8 cellular contexts compared by ENCODE assay signal in genomic region chr9:34612788-34613390, GRCh38. TPM values are rescaled to one million over a fixed set of nuclear protein-coding genes. Genes with fewer than 3 reads are reported as not detected.
DNase-seq lines count a peak whose midpoint lies in the region; ATAC-seq and TF ChIP-seq lines count a peak whose summit lies in the region.

No MANE protein-coding gene starts in this region.

- WGBS in stomach, 5 donors: 1 to 4% (median 2%) methylated on average over 15 of the region's 15 CpGs

- no TSS peak for BruUV-seq in Panc1 (replicated peaks; lab: Mats Ljungman, UMichigan)

- no peak for TF ChIP-seq POLR2A in stomach (IDR thresholded peaks at IDR 0.05)

- in situ Hi-C loops in Panc1 (cut with HindIII; ENCODE audit: low pct_unique_long_range_greater_than_20kb, low sequenced_read_pairs): no loop called here

- H3K79me2 ChIP-seq in fibroblast of lung (ENCODE audit: control insufficient read depth, insufficient read depth, low read length): no peaks in the 10 kb centered on the region

- H3K9me3 ChIP-seq in Panc1 (ENCODE audit: control insufficient read depth, insufficient read depth, low read depth, low read length) (no peaks in the 10 kb centered on the region), fibroblast of lung (ENCODE audit: control insufficient read depth, insufficient read depth, low read depth, low read length) (no peaks in the 10 kb centered on the region), stomach (no peaks in the 10 kb centered on the region)

- peak; percentile 81 for ATAC-seq in Panc1
- ATAC-seq in naive thymus-derived CD8-positive, alpha-beta T cell: peak; percentile 43

- TF ChIP-seq EP300 in stomach (IDR thresholded peaks at IDR 0.05): no peak

- H3K4me3 Mint-ChIP-seq in IgD-negative memory B cell: peak overlapping the region; percentile 87 to 96 (median 94)
- peak overlapping the region; percentile 88 to 95 (median 92) for H3K4me3 Mint-ChIP-seq in naive thymus-derived CD8-positive, alpha-beta T cell

- H3K36me3 ChIP-seq in Panc1 (ENCODE audit: control insufficient read depth, insufficient read depth, low read length) (no peaks in the 10 kb centered on the region), fibroblast of lung (ENCODE audit: control insufficient read depth, insufficient read depth, low read length) (peaks cover 18% of the 10 kb centered on the region), stomach (peaks cover 32 to 51% (median 43%) of the 10 kb centered on the region in 4 donors)

- peaks cover 16% of the 10 kb centered on the region for H3K4me1 ChIP-seq in Panc1 (ENCODE audit: control insufficient read depth, insufficient read depth, low read length)
- H3K4me1 ChIP-seq in fibroblast of lung (ENCODE audit: control insufficient read depth, extremely low read depth, insufficient read depth, low read length): peaks cover 7% of the 10 kb centered on the region
- peaks cover 20 to 30% (median 25%) of the 10 kb centered on the region in 4 donors for H3K4me1 ChIP-seq in stomach

- peak; percentile 85 for TF ChIP-seq CTCF in GM10266 (IDR thresholded peaks at IDR 0.05; ENCODE audit: control insufficient read depth, insufficient read depth, low read depth, missing control alignments)
- TF ChIP-seq CTCF in Panc1 (IDR thresholded peaks at IDR 0.05): peak; percentile 96
- TF ChIP-seq CTCF in fibroblast of lung (conservative IDR thresholded peaks at IDR 0.05 in 1 of 2, IDR thresholded peaks at IDR 0.05 in 1 of 2; ENCODE audit: low read depth in 1 of 2, low read length in 2 of 2): peak; percentile 73 to 90
- peak in 5 of 7 experiments; percentile 55 to 85 (median 81) for TF ChIP-seq CTCF in stomach (IDR thresholded peaks at IDR 0.05)

- H3K4me1 Mint-ChIP-seq in IgD-negative memory B cell: peaks cover 6 to 17% (median 14%) of the 10 kb centered on the region in 3 donors
- peaks cover 11 to 31% (median 22%) of the 10 kb centered on the region in 4 donors for H3K4me1 Mint-ChIP-seq in naive thymus-derived CD8-positive, alpha-beta T cell

- POLR2A ChIA-PET in Panc1 (lab: Charles Lee): interaction anchor here (0.8 kb wide), 1 partner anchor 23 kb away, joined by 9 read pairs; no protein-coding TSS in a partner anchor
- POLR2A ChIA-PET in naive thymus-derived CD8-positive, alpha-beta T cell (lab: Charles Lee): interaction anchor here (0.6 to 3.1 kb wide), 8 partner anchors 8 to 52 kb away, joined by 3 to 30 read pairs (median 8); partner anchors contain the start of genes ARID3C, DCTN3, GALT and SIGMAR1

- intact Hi-C loops in Panc1 (cut with micrococcal nuclease; ENCODE audit: unreplicated experiment): loop anchor here (1.0 kb wide), 1 partner anchor 21 kb away; no protein-coding TSS in a partner anchor
- intact Hi-C loops in stomach (cut with DNase I; ENCODE audit: low total_unique reads): no loop called here

- H3K27ac ChIP-seq in Panc1 (ENCODE audit: low read length): peak overlapping the region; percentile 96
- peak overlapping the region; percentile 17 for H3K27ac ChIP-seq in fibroblast of lung (ENCODE audit: insufficient read depth, low read length)
- H3K27ac ChIP-seq in stomach: peak overlapping the region in 3 of 5 donors; percentile 88 to 89 (median 88)

- H3K9ac ChIP-seq in fibroblast of lung (ENCODE audit: insufficient read depth, low read length): no peak overlapping the region

- H3K4me3 ChIP-seq in Panc1 (ENCODE audit: low read depth in 2 of 2, low read length in 2 of 2) (peak overlapping the region; percentile 68 to 80), fibroblast of lung (replicated peaks in 1 of 4; ENCODE audit: control extremely low read depth in 1 of 4, insufficient read depth in 1 of 4, low read depth in 3 of 4, low read length in 4 of 4) (peak overlapping the region; percentile 21 to 93 (median 76)), stomach (peak overlapping the region; percentile 57 to 75 (median 63))

- H4K20me1 ChIP-seq in fibroblast of lung (ENCODE audit: control insufficient read depth, extremely low read depth, insufficient read depth, low read length): no peaks in the 10 kb centered on the region

- no peaks in the 10 kb centered on the region for H3K9me3 Mint-ChIP-seq in IgD-negative memory B cell
- H3K9me3 Mint-ChIP-seq in naive thymus-derived CD8-positive, alpha-beta T cell: no peaks in the 10 kb centered on the region

- CTCF ChIA-PET in Panc1 (lab: Charles Lee): interaction anchor here (0.6 to 1.4 kb wide), 5 partner anchors 21 to 90 kb away, joined by 3 to 8 read pairs (median 3); no protein-coding TSS in a partner anchor

- peak overlapping the region; percentile 70 for H2AFZ ChIP-seq in fibroblast of lung (ENCODE audit: low read length)

- no peaks in the 10 kb centered on the region for H3K27me3 Mint-ChIP-seq in IgD-negative memory B cell
- no peaks in the 10 kb centered on the region for H3K27me3 Mint-ChIP-seq in naive thymus-derived CD8-positive, alpha-beta T cell

- H3K27me3 ChIP-seq in Panc1 (ENCODE audit: control insufficient read depth, insufficient read depth, low read length): no peaks in the 10 kb centered on the region
- H3K27me3 ChIP-seq in fibroblast of lung (ENCODE audit: control insufficient read depth, insufficient read depth, low read length): no peaks in the 10 kb centered on the region
- H3K27me3 ChIP-seq in stomach: no peaks in the 10 kb centered on the region

- H3K36me3 Mint-ChIP-seq in IgD-negative memory B cell: peaks cover 7% of the 10 kb centered on the region
- H3K36me3 Mint-ChIP-seq in naive thymus-derived CD8-positive, alpha-beta T cell: peaks cover 6 to 29% (median 7%) of the 10 kb centered on the region in 3 donors

- peak; percentile 82 for DNase-seq in GM10266 (ENCODE audit: extremely low spot score)
- no peak for DNase-seq in Panc1 (ENCODE audit: low read depth, low spot score)
- peak; percentile 55 for DNase-seq in activated T-helper 1 cell treated with Interleukin-2 at 50 U/mL for 16 hours (ENCODE audit: low read depth)
- DNase-seq in fibroblast of lung (ENCODE audit: low read depth in 2 of 2): peak; percentile 54 to 72
- peak; percentile 36 to 86 (median 67) for DNase-seq in naive thymus-derived CD8-positive, alpha-beta T cell
- DNase-seq in stomach: peak; percentile 78
- no peak for DNase-seq in OCI-M2 (lab: John Stamatoyannopoulos, UW; ENCODE audit: unreplicated experiment)

- H3K4me2 ChIP-seq in fibroblast of lung (ENCODE audit: extremely low read depth, insufficient read depth, low read length): peak overlapping the region; percentile 79

- H3K27ac Mint-ChIP-seq in IgD-negative memory B cell: peak overlapping the region; percentile 28 to 96 (median 95)
- peak overlapping the region; percentile 77 to 99 (median 92) for H3K27ac Mint-ChIP-seq in naive thymus-derived CD8-positive, alpha-beta T cell

RNA-seq across cellular contexts. Expression of gene RPP25L, which starts 1.0 kb away (rescaled TPM):
- 48.4 TPM for polyA plus RNA-seq in IgD-negative memory B cell
- 30.4 TPM for total RNA-seq in Panc1 (2021; ENCODE audit: unreplicated experiment)
- polyA plus RNA-seq in Panc1 (2012; ENCODE audit: insufficient read length): 41.8 TPM
- 25.7 and 34.3 TPM in 2 replicates for total RNA-seq in fibroblast of lung
- polyA plus RNA-seq in fibroblast of lung: 12.6 and 13.5 TPM in 2 replicates
- 22.0 and 24.5 TPM in 2 replicates for polyA plus RNA-seq in fibroblast of lung (2012)
- 7.3 and 16.9 TPM in 2 replicates for polyA minus RNA-seq in fibroblast of lung (ENCODE audit: low replicate concordance)
- 10 to 100 TPM; 20.5 to 22.2 TPM for total RNA-seq in naive thymus-derived CD8-positive, alpha-beta T cell
- 10 to 100 TPM; 28.7 to 51.7 (median 45.1) TPM for polyA plus RNA-seq in naive thymus-derived CD8-positive, alpha-beta T cell
- 10 to 100 TPM in 4 of 5 donors, 1 to 10 TPM in 1; 2.9 to 49.5 (median 16.5) TPM for total RNA-seq in stomach
- polyA plus RNA-seq in stomach: 10 to 100 TPM; 28.9 to 40.4 (median 37.9) TPM

RNA-seq across cellular contexts. Expression of gene DCTN3, which starts 7.4 kb away (rescaled TPM):
- 113 TPM for polyA plus RNA-seq in IgD-negative memory B cell
- total RNA-seq in Panc1 (2021; ENCODE audit: unreplicated experiment): 110 TPM
- polyA plus RNA-seq in Panc1 (2012; ENCODE audit: insufficient read length): 122 TPM
- total RNA-seq in fibroblast of lung: 95.8 and 106 TPM in 2 replicates
- polyA plus RNA-seq in fibroblast of lung: 157 and 194 TPM in 2 replicates
- polyA plus RNA-seq in fibroblast of lung (2012): 146 and 192 TPM in 2 replicates
- polyA minus RNA-seq in fibroblast of lung (ENCODE audit: low replicate concordance): 127 and 144 TPM in 2 replicates
- total RNA-seq in naive thymus-derived CD8-positive, alpha-beta T cell: 10 to 100 TPM; 60.0 to 69.6 TPM
- 100 to 1,000 TPM; 117 to 140 (median 124) TPM for polyA plus RNA-seq in naive thymus-derived CD8-positive, alpha-beta T cell
- total RNA-seq in stomach: 10 to 100 TPM in 4 of 5 donors, 1 to 10 TPM in 1; 9.3 to 55.4 (median 23.7) TPM
- 100 to 1,000 TPM in 1 of 3 donors, 10 to 100 TPM in 2; 81.0 to 107 (median 97.5) TPM for polyA plus RNA-seq in stomach

RNA-seq across cellular contexts. Expression of gene ARID3C, which starts 16.0 kb away (rescaled TPM):
- polyA plus RNA-seq in IgD-negative memory B cell (not detected), fibroblast of lung (not detected in 2 replicates), stomach (not detected)
- total RNA-seq in Panc1 (2021; ENCODE audit: unreplicated experiment) (0.33 TPM), fibroblast of lung (under 0.01 and 0.17 TPM in 2 replicates), stomach (not detected)
- polyA plus RNA-seq in Panc1 (2012; ENCODE audit: insufficient read length): 0.16 TPM
- 0.08 and 0.09 TPM in 2 replicates for polyA plus RNA-seq in fibroblast of lung (2012)
- polyA minus RNA-seq in fibroblast of lung (ENCODE audit: low replicate concordance): not detected in 2 replicates
- total RNA-seq in naive thymus-derived CD8-positive, alpha-beta T cell: under 1 TPM in 1 of 2 experiments, not detected in 1; 0.27 TPM
- polyA plus RNA-seq in naive thymus-derived CD8-positive, alpha-beta T cell: not detected

RNA-seq across cellular contexts. Expression of gene CNTFR, which starts 23.4 kb away (rescaled TPM):
- polyA plus RNA-seq in IgD-negative memory B cell (not detected), fibroblast of lung (0.18 TPM in 1 of 2 replicates, not detected in the other), stomach (1 to 10 TPM; 2.2 to 4.1 (median 2.9) TPM)
- total RNA-seq in Panc1 (2021; ENCODE audit: unreplicated experiment) (2.7 TPM), fibroblast of lung (0.26 TPM in 1 of 2 replicates, not detected in the other), stomach (10 to 100 TPM in 1 of 5 donors, 1 to 10 TPM in 3, not detected in 1; 2.4 to 15.8 (median 3.1) TPM)
- 2.1 TPM for polyA plus RNA-seq in Panc1 (2012; ENCODE audit: insufficient read length)
- polyA plus RNA-seq in fibroblast of lung (2012): 0.06 TPM in 1 of 2 replicates, not detected in the other
- polyA minus RNA-seq in fibroblast of lung (ENCODE audit: low replicate concordance): not detected in 2 replicates
- total RNA-seq in naive thymus-derived CD8-positive, alpha-beta T cell: not detected
- not detected for polyA plus RNA-seq in naive thymus-derived CD8-positive, alpha-beta T cell

RNA-seq across cellular contexts. Expression of gene SIGMAR1, which starts 24.7 kb away (rescaled TPM):
- 63.1 TPM for polyA plus RNA-seq in IgD-negative memory B cell
- 131 TPM for total RNA-seq in Panc1 (2021; ENCODE audit: unreplicated experiment)
- 186 TPM for polyA plus RNA-seq in Panc1 (2012; ENCODE audit: insufficient read length)
- total RNA-seq in fibroblast of lung: 23.4 and 52.5 TPM in 2 replicates
- polyA plus RNA-seq in fibroblast of lung: 61.2 and 87.2 TPM in 2 replicates
- 90.1 and 133 TPM in 2 replicates for polyA plus RNA-seq in fibroblast of lung (2012)
- polyA minus RNA-seq in fibroblast of lung (ENCODE audit: low replicate concordance): 114 and 160 TPM in 2 replicates
- 10 to 100 TPM; 37.7 to 39.8 TPM for total RNA-seq in naive thymus-derived CD8-positive, alpha-beta T cell
- polyA plus RNA-seq in naive thymus-derived CD8-positive, alpha-beta T cell: 10 to 100 TPM; 67.9 to 78.4 (median 71.8) TPM
- total RNA-seq in stomach: 100 to 1,000 TPM in 1 of 5 donors, 10 to 100 TPM in 4; 20.0 to 124 (median 64.3) TPM
- 10 to 100 TPM; 19.9 to 46.8 (median 25.5) TPM for polyA plus RNA-seq in stomach

Comparison
In these comparisons a context has a peak if more than half of its experiments do, and no peak if none do; other contexts are left out.
1. DNase-seq: peak in GM10266 (single experiment), activated T-helper 1 cell treated with Interleukin-2 at 50 U/mL for 16 hours (single experiment), fibroblast of lung (2 of 2), naive thymus-derived CD8-positive, alpha-beta T cell (10 of 10) and stomach (single experiment); none in Panc1 (single experiment) and OCI-M2 (single experiment).
2. H3K27ac ChIP-seq: peak in every context shown above with its lines; median percentile 96 in Panc1; 88 in stomach; 17 in fibroblast of lung.
3. Peak in every context shown above with its lines, with median percentiles within 50 percentile points of each other: CTCF ChIP-seq and H3K4me3 ChIP-seq.